Comparison of ENCODE assay signal across 8 cellular contexts in genomic region chr13:108342369-108343289, GRCh38.
DNase-seq lines count a peak whose midpoint lies in the region; ATAC-seq and TF ChIP-seq lines count a peak whose summit lies in the region.

No MANE protein-coding gene starts in this region.

- DNase-seq in NCI-H82 (lab: John Stamatoyannopoulos, UW) (peak; percentile 63), NCI-H82 treated with DMSO at 0.1 percent for 48 hours (lab: John Stamatoyannopoulos, UW; ENCODE audit: unreplicated experiment) (no peak), NB4 (ENCODE audit: low read depth) (peak; percentile 64), WERI-Rb-1 (no peak), left ventricle myocardium inferior (no peak), transverse colon (no peak), NK-92 (lab: John Stamatoyannopoulos, UW; ENCODE audit: unreplicated experiment) (no peak)

- no peak for TF ChIP-seq EP300 in transverse colon (IDR thresholded peaks at IDR 0.05; ENCODE audit: low read depth)

- TF ChIP-seq CTCF in NB4 (IDR thresholded peaks at IDR 0.05; ENCODE audit: low read depth, low read length), result peak; percentile 62
- TF ChIP-seq CTCF in WERI-Rb-1 (IDR thresholded peaks at IDR 0.05; ENCODE audit: low read depth, low read length), result peak; percentile 73
- TF ChIP-seq CTCF in left ventricle myocardium inferior (IDR thresholded peaks at IDR 0.05; ENCODE audit: borderline replicate concordance), result peak; percentile 68
- peak in 3 of 5 experiments; percentile 14 to 39 (median 26) for TF ChIP-seq CTCF in transverse colon (IDR thresholded peaks at IDR 0.05)

- H3K4me3 ChIP-seq in NB4 (ENCODE audit: low read depth, low read length), result no peak overlapping the region
- no peak overlapping the region for H3K4me3 ChIP-seq in WERI-Rb-1 (ENCODE audit: low read depth, low read length)
- H3K4me3 ChIP-seq in left ventricle myocardium inferior, result no peak overlapping the region
- H3K4me3 ChIP-seq in transverse colon, result no peak overlapping the region

- H3K36me3 ChIP-seq in WERI-Rb-1 (no peaks in the 10 kb centered on the region), left ventricle myocardium inferior (no peaks in the 10 kb centered on the region), transverse colon (no peaks in the 10 kb centered on the region)

- H3K9me3 ChIP-seq in WERI-Rb-1 (ENCODE audit: severe bottlenecking) (no peaks in the 10 kb centered on the region), left ventricle myocardium inferior (replicated peaks) (no peaks in the 10 kb centered on the region), transverse colon (no peaks in the 10 kb centered on the region)

- in situ Hi-C loops in transverse colon (cut with MboI; ENCODE audit: low pct_ligation_motif_present in 1 of 4, low pct_unique_long_range_greater_than_20kb in 1 of 4, low sequenced_read_pairs in 3 of 4), result no loop called here

- ATAC-seq in GM21528 (IDR thresholded peaks at IDR 0.05; ENCODE audit: low FRiP score, unreplicated experiment), result peak; percentile 63

- peaks cover 57% of the 10 kb centered on the region for H3K27me3 ChIP-seq in WERI-Rb-1 (ENCODE audit: insufficient read depth, low read depth, severe bottlenecking)
- peaks cover 6% of the 10 kb centered on the region for H3K27me3 ChIP-seq in left ventricle myocardium inferior (ENCODE audit: low read depth)
- no peaks in the 10 kb centered on the region for H3K27me3 ChIP-seq in transverse colon

- H3K4me1 ChIP-seq in left ventricle myocardium inferior (no peaks in the 10 kb centered on the region), transverse colon (no peaks in the 10 kb centered on the region)

- 46 to 57% methylated on average over 7 of the region's 7 CpGs for WGBS in transverse colon (ENCODE audit: low coverage in 1 of 2), 2 donors

- TF ChIP-seq POLR2A in NB4 (IDR thresholded peaks at IDR 0.05; ENCODE audit: extremely low read depth, insufficient read length), result no peak
- no peak for TF ChIP-seq POLR2A in transverse colon (IDR thresholded peaks at IDR 0.05)

- H3K27ac ChIP-seq in WERI-Rb-1, result no peak overlapping the region
- H3K27ac ChIP-seq in left ventricle myocardium inferior (replicated peaks), result no peak overlapping the region
- no peak overlapping the region for H3K27ac ChIP-seq in transverse colon

- intact Hi-C loops in left ventricle myocardium inferior (cut with micrococcal nuclease) (no loop called here), transverse colon (cut with DNase I; ENCODE audit: low total_unique reads) (loop anchor here (10.0 kb wide), 1 partner anchor 552 kb away; no protein-coding TSS in a partner anchor)

Comparison
In these comparisons a context has a peak if more than half of its experiments do, and no peak if none do; other contexts are left out.
1. DNase-seq: peak in NCI-H82 (single experiment) and NB4 (single experiment); none in NCI-H82 treated with DMSO at 0.1 percent for 48 hours (single experiment), WERI-Rb-1 (single experiment), left ventricle myocardium inferior (single experiment), transverse colon (single experiment) and NK-92 (single experiment).
2. Peak in every context shown above with its lines, with median percentiles within 50 percentile points of each other: CTCF ChIP-seq.